11 cellular contexts compared by ENCODE assay signal in genomic region chr22:40237241-40237640, GRCh38. TPM values are rescaled to one million over a fixed set of nuclear protein-coding genes. Genes with fewer than 3 reads are reported as not detected.
DNase-seq lines count a peak whose midpoint lies in the region; ATAC-seq, FAIRE-seq and TF ChIP-seq lines count a peak whose summit lies in the region.
"Had no signal": no experiment of that assay in that cellular context is flagged by ENCODE, and none has a peak within 500 bp of the region (broad histone marks: within the 10 kb centered on the region; RNA-seq: fewer than 3 reads in every experiment).

No MANE protein-coding gene starts in this region.

- 0 out of 2 replicates have a peak overlapping the region, but pooled peaks have one; percentile 38 for H2BK5ac ChIP-seq in H1 (ENCODE audit: low read depth, low read length)

- ATAC-seq in GM21367 (IDR thresholded peaks at IDR 0.05; ENCODE audit: unreplicated experiment): no peak
- ATAC-seq: pancreas had no signal

- no peak overlapping the region; the same call in 1 of the 2 replicates for H3K18ac ChIP-seq in H1 (ENCODE audit: extremely low read depth, low read length)

- no peaks in the 10 kb centered on the region for H3K27me3 ChIP-seq in BLaER1
- no peaks in the 10 kb centered on the region for H3K27me3 ChIP-seq in H1 (replicated peaks in 1 of 4; ENCODE audit: control insufficient read depth in 3 of 4, extremely low read depth in 1 of 4, insufficient read depth in 3 of 4, low read length in 3 of 4)
- H3K27me3 ChIP-seq: pancreas had no signal

- peaks cover 97% of the 10 kb centered on the region for H4K20me1 ChIP-seq in BLaER1
- H4K20me1 ChIP-seq in H1 (replicated peaks in 1 of 2; ENCODE audit: control insufficient read depth in 1 of 2, insufficient read depth in 2 of 2, low read length in 2 of 2): peaks cover 28 to 43% of the 10 kb centered on the region in 2 experiments

- H4K8ac ChIP-seq in H1 (ENCODE audit: extremely low read depth, insufficient read depth, low read length): peak overlapping the region; percentile 7

- no peak overlapping the region for H2AFZ ChIP-seq in H1 (ENCODE audit: low read length)

- peaks cover 41% of the 10 kb centered on the region for H3K4me1 Mint-ChIP-seq in CD14-positive monocyte
- H3K4me1 Mint-ChIP-seq in IgD-negative memory B cell: peaks cover 54 to 70% (median 66%) of the 10 kb centered on the region in 3 donors

- peaks cover 21 to 97% of the 10 kb centered on the region in 2 experiments for H3K79me2 ChIP-seq in H1 (ENCODE audit: control insufficient read depth in 1 of 2, insufficient read depth in 2 of 2, low read length in 2 of 2)

- no peak overlapping the region for H2BK20ac ChIP-seq in H1 (ENCODE audit: low read length)

- TF ChIP-seq EP300 in H1 (IDR thresholded peaks at IDR 0.05; ENCODE audit: borderline replicate concordance in 1 of 2, low read depth in 2 of 2, low read length in 2 of 2): no peak

- H3K27ac ChIP-seq in BLaER1: peak overlapping the region; percentile 22; the same call in 1 of the 2 replicates
- H3K27ac ChIP-seq in H1 (ENCODE audit: low read depth, low read length): no peak overlapping the region
- H3K27ac ChIP-seq: pancreas had no signal

- H3K4me2 ChIP-seq in BLaER1 (no peak overlapping the region), H1 (ENCODE audit: insufficient read depth in 1 of 2, low read depth in 2 of 2, low read length in 2 of 2) (no peak overlapping the region; a peak in 1 of 4 replicates)

- no peak for TF ChIP-seq POLR2A in H1 (IDR thresholded peaks at IDR 0.05; ENCODE audit: control extremely low read depth in 1 of 2, low read depth in 2 of 2, low read length in 2 of 2)

- H3K4me1 ChIP-seq in BLaER1 (peaks cover 54% of the 10 kb centered on the region), H1 (replicated peaks in 1 of 4; ENCODE audit: control insufficient read depth in 3 of 4, insufficient read depth in 4 of 4, low read length in 3 of 4) (peaks cover 8 to 13% (median 13%) of the 10 kb centered on the region in 4 experiments)

- H3K9ac ChIP-seq in BLaER1: no peak overlapping the region
- H3K9ac ChIP-seq in H1 (replicated peaks in 1 of 4; ENCODE audit: extremely low read depth in 1 of 4, low read depth in 3 of 4, low read length in 3 of 4): no peak overlapping the region

- H4K91ac ChIP-seq in H1 (replicated peaks; ENCODE audit: insufficient read length, low read length): no peak overlapping the region

- no peak overlapping the region for H3K14ac ChIP-seq in H1 (ENCODE audit: insufficient read length)

- POLR2A ChIA-PET in H1 (lab: Charles Lee; ENCODE audit: partially characterized antibody): interaction anchor here (1.0 kb wide), 1 partner anchor 44 kb away, joined by 3 read pairs; no protein-coding TSS in a partner anchor

- H3K4me3 ChIP-seq in BLaER1 (no peak overlapping the region), H1 (ENCODE audit: extremely low read depth in 1 of 4, insufficient read depth in 2 of 4, low read depth in 3 of 4, low read length in 4 of 4) (no peak overlapping the region)
- H3K4me3 ChIP-seq: pancreas had no signal

- H3K27ac Mint-ChIP-seq in CD14-positive monocyte (peak overlapping the region in 6 of 7 donors; percentile 3 to 58 (median 38)), IgD-negative memory B cell (peak overlapping the region; percentile 10 to 57 (median 46))

- H3K27me3 Mint-ChIP-seq in CD14-positive monocyte (ENCODE audit: low read depth in 3 of 3): peaks cover 0 to 1% (median 0%) of the 10 kb centered on the region in 3 donors
- no peaks in the 10 kb centered on the region for H3K27me3 Mint-ChIP-seq in IgD-negative memory B cell

- H3K23me2 ChIP-seq in H1 (ENCODE audit: low read depth, low read length): no peaks in the 10 kb centered on the region

- no peak overlapping the region for H3K4ac ChIP-seq in H1 (replicated peaks; ENCODE audit: insufficient read length, low read depth, low read length)

- H3K4me3 Mint-ChIP-seq in CD14-positive monocyte (no peak overlapping the region), IgD-negative memory B cell (peak overlapping the region in 2 of 4 donors; percentile 56 to 66)

- no peaks in the 10 kb centered on the region for H3K9me3 ChIP-seq in BLaER1
- H3K9me3 ChIP-seq in H1 (ENCODE audit: insufficient read depth in 2 of 2, low read depth in 1 of 2, low read length in 1 of 2): no peaks in the 10 kb centered on the region
- H3K9me3 ChIP-seq: pancreas had no signal

- peaks cover 23 to 47% of the 10 kb centered on the region in 2 donors for H3K36me3 Mint-ChIP-seq in CD14-positive monocyte
- peaks cover 2% of the 10 kb centered on the region for H3K36me3 Mint-ChIP-seq in IgD-negative memory B cell

- TF ChIP-seq CTCF in CD14-positive monocyte (IDR thresholded peaks at IDR 0.05) (no peak), H1 (IDR thresholded peaks at IDR 0.05; ENCODE audit: control extremely low read depth in 1 of 3, insufficient read depth in 1 of 3, low read depth in 1 of 3, low read length in 3 of 3) (no peak)

- H3K9me3 Mint-ChIP-seq in CD14-positive monocyte: peaks cover 0 to 2% (median 0%) of the 10 kb centered on the region in 7 donors
- no peaks in the 10 kb centered on the region for H3K9me3 Mint-ChIP-seq in IgD-negative memory B cell

- H3K79me1 ChIP-seq in H1 (ENCODE audit: low read depth, low read length): peaks cover 24% of the 10 kb centered on the region

- WGBS in H1 (ENCODE audit: extremely low coverage in 1 of 2, insufficient coverage in 1 of 2, insufficient read length in 1 of 2, insufficient replicate concordance in 2 of 2, low coverage in 1 of 2, low lambda C conversion rate in 2 of 2, missing lambda C conversion rate in 1 of 2), 2 experiments: 100% methylated on average over 4 of the region's 4 CpGs; no CpG with 5 or more reads in 1 of the 2 experiments

- no peak overlapping the region for H3K23ac ChIP-seq in H1 (ENCODE audit: insufficient read length)

- intact Hi-C loops in CD14-positive monocyte (cut with micrococcal nuclease): no loop called here

- H2BK120ac ChIP-seq in H1 (replicated peaks; ENCODE audit: low read depth, low read length): no peak overlapping the region

- H4K5ac ChIP-seq in H1 (ENCODE audit: insufficient read length, low read depth, low read length): no peak overlapping the region

- no peak for FAIRE-seq in H1 (lab: Jason Lieb, UNC)
- FAIRE-seq: pancreas had no signal

- no peak for DNase-seq in CD14-positive monocyte (ENCODE audit: low spot score)
- DNase-seq in H1 (ENCODE audit: low read depth in 1 of 2, low spot score in 2 of 2): no peak
- no peak for DNase-seq in H4 (ENCODE audit: low spot score)
- DNase-seq in HuH-7 (ENCODE audit: low spot score): no peak
- DNase-seq: midbrain, NCI-H2029, pancreas, trophoblast cell had no signal

- no peak overlapping the region for H2BK12ac ChIP-seq in H1 (ENCODE audit: low read depth, low read length)

- CTCF ChIA-PET in H1 (lab: Charles Lee; ENCODE audit: partially characterized antibody): no interaction called here

- TF ChIP-seq RAD21 in H1 (IDR thresholded peaks at IDR 0.05 in 1 of 2, conservative IDR thresholded peaks at IDR 0.05 in 1 of 2; ENCODE audit: low read depth in 2 of 2, low read length in 2 of 2): no peak

- no peak overlapping the region for H2BK15ac ChIP-seq in H1 (ENCODE audit: low read length)

- no peak overlapping the region for H2AK5ac ChIP-seq in H1 (ENCODE audit: low read depth, low read length)

- peaks cover 41% of the 10 kb centered on the region for H3K36me3 ChIP-seq in BLaER1
- H3K36me3 ChIP-seq in H1 (ENCODE audit: control insufficient read depth in 2 of 4, insufficient read depth in 4 of 4, low read length in 3 of 4): peaks cover 0 to 2% (median 0%) of the 10 kb centered on the region in 4 experiments; a peak in 1 of 8 replicates
- H3K36me3 ChIP-seq: pancreas had no signal

- H3K56ac ChIP-seq in H1 (replicated peaks; ENCODE audit: insufficient read length, low read depth, low read length): no peak overlapping the region

TF ChIP-seq in H1, 55 proteins besides CTCF, POLR2A, EP300 and RAD21:
- TF ChIP-seq JUN (IDR thresholded peaks at IDR 0.05; ENCODE audit: low read depth, low read length) (no peak), BACH1 (IDR thresholded peaks at IDR 0.05; ENCODE audit: low read length) (no peak), NRF1 (IDR thresholded peaks at IDR 0.05; ENCODE audit: low read depth, low read length) (no peak), GABPA (IDR thresholded peaks at IDR 0.05; ENCODE audit: borderline replicate concordance, insufficient read depth, low read length) (no peak), PHF8 (conservative IDR thresholded peaks at IDR 0.05; ENCODE audit: low read depth, low read length) (no peak), TCF12 (IDR thresholded peaks at IDR 0.05; ENCODE audit: low read depth, low read length) (no peak), TBP (IDR thresholded peaks at IDR 0.05; ENCODE audit: low read depth, low read length) (no peak), SIN3A (conservative IDR thresholded peaks at IDR 0.05 in 1 of 2, IDR thresholded peaks at IDR 0.05 in 1 of 2; ENCODE audit: low read depth in 1 of 2, low read length in 2 of 2) (no peak), SP2 (IDR thresholded peaks at IDR 0.05; ENCODE audit: low read length) (no peak), EGR1 (IDR thresholded peaks at IDR 0.05; ENCODE audit: borderline replicate concordance, low read depth, low read length) (no peak), SIRT6 (IDR thresholded peaks at IDR 0.05; ENCODE audit: low read length) (no peak), KDM5A (IDR thresholded peaks at IDR 0.05; ENCODE audit: low read length) (no peak), GTF2F1 (IDR thresholded peaks at IDR 0.05; ENCODE audit: borderline replicate concordance, low read depth, low read length) (no peak), MAFK (IDR thresholded peaks at IDR 0.05; ENCODE audit: low read depth, low read length) (no peak)

RNA-seq across cellular contexts. Expression of gene TNRC6B, which starts 59.5 kb away (rescaled TPM):
- polyA plus RNA-seq in CD14-positive monocyte (10 to 100 TPM; 11.8 to 16.5 TPM), IgD-negative memory B cell (143 TPM), H1 (2011; rRNA removed) (12.5 and 13.2 TPM in 2 replicates)
- 45.5 and 48.9 TPM in 2 replicates for total RNA-seq in H1 (2021; fragmentation: NEBNext Ultra II Directional; extraction: Animal tissue kit (Norgen Biotek cat#: 25700))
- 12.7 TPM for polyA plus RNA-seq in H1 (2011; cell fraction: cytosol; rRNA removed)
- 28.6 TPM for polyA plus RNA-seq in H1 (2011; cell fraction: nucleus; rRNA removed)
- polyA plus RNA-seq in H1 (2012, experiment 1 of 2): 12.5 to 15.8 TPM (median 12.7 TPM) in 4 replicates
- polyA plus RNA-seq in H1 (2012, experiment 2 of 2): 7.8 TPM
- 8.5 TPM for polyA plus RNA-seq in H1 (2013, experiment 1 of 2)
- polyA plus RNA-seq in H1 (2013, experiment 2 of 2): 7.6 TPM
- polyA minus RNA-seq in H1 (2011; rRNA and poly(A)+ RNA removed): 64.5 and 70.8 TPM in 2 replicates
- polyA minus RNA-seq in H1 (2011; cell fraction: cytosol; rRNA and poly(A)+ RNA removed): 34.3 TPM
- 75.0 TPM for polyA minus RNA-seq in H1 (2011; cell fraction: nucleus; rRNA and poly(A)+ RNA removed)
- 14.8 and 26.4 TPM in 2 replicates for total RNA-seq in H4 (2014; rRNA removed; shearing (Covaris generic))
